21 cellular contexts compared by ENCODE assay signal in the genomic region with DNA sequence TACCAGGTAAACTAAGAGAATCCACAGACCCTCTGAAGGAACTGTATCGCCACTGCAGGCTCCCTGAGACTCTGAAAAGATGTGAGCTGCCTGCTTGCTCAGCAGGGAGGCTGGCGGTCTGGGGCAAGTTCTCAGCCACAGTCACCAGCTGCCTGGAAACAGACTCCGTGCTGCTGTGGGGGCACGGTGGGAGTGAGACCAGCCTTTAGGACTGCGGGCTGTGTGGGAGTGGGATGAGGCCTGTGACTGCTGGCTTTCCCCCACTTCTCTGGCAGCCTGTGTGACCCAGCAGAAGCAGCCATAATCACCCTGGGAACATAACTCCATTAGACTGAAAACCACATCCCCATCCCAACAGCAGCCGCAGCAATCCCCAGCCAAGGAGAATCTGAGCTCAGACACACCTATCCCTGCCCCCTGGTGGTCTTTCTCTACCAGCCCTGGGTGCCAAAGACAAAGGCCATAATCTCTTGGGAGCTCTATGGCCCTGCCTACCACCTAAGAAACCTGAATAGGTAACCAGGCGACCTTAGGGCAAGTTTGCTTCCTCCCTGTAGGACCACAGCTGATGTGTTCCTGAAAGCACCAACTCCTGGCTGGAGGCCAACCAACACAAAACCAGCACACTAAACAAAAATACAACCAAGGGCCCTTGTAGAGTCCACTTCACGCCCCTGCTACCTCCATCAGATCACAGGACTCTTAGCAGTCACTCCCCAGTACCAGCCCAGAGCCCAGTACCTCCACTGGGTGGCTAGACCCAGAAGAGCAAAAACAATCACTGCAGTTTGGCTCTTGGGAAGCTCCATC.
A peak's percentile ranks its signal among the peaks of the same experiment; 100 is the strongest.
DNase-seq lines count a peak whose midpoint lies in the region; ATAC-seq and TF ChIP-seq lines count a peak whose summit lies in the region.
"Had no signal": no experiment of that assay in that cellular context is flagged by ENCODE, and none has a peak within 500 bp of the region (broad histone marks: within the 10 kb centered on the region; RNA-seq: fewer than 3 reads in every experiment).

No MANE protein-coding gene starts in this region.

- H3K4me3 ChIP-seq in DND-41 (ENCODE audit: low read depth in 1 of 2, low read length in 2 of 2), result no peak overlapping the region
- H3K4me3 ChIP-seq in HUES64 (ENCODE audit: low read length), result no peak overlapping the region
- no peak overlapping the region for H3K4me3 ChIP-seq in psoas muscle
- H3K4me3 ChIP-seq: Peyer's patch, sigmoid colon, transverse colon had no signal

- WGBS in HUES64, result 56% methylated on average over 8 of the region's 8 CpGs
- WGBS in psoas muscle, 3 donors, result 91 to 93% (median 91%) methylated on average over 8 of the region's 8 CpGs

- H3K27ac Mint-ChIP-seq in nephron progenitor cell (peak overlapping the region; percentile 43), HFFc6 (no peak overlapping the region)
- H3K27ac Mint-ChIP-seq: B cell, IgD-negative memory B cell, natural killer cell had no signal

- no peak overlapping the region for H3K27ac ChIP-seq in DND-41 (ENCODE audit: low read length)
- no peak overlapping the region for H3K27ac ChIP-seq in HUES64 (ENCODE audit: low read depth, low read length)
- no peak overlapping the region for H3K27ac ChIP-seq in psoas muscle
- H3K27ac ChIP-seq: Peyer's patch, sigmoid colon, transverse colon, WERI-Rb-1 had no signal

- peaks cover 3% of the 10 kb centered on the region; the same call in 1 of the 2 replicates for H4K20me1 ChIP-seq in DND-41 (ENCODE audit: insufficient read depth, low read length)

- H3K4me2 ChIP-seq in DND-41 (ENCODE audit: insufficient read depth, low read length), result no peak overlapping the region

- H3K27me3 ChIP-seq in DND-41 (ENCODE audit: insufficient read depth, low read length, poor library complexity), result no peaks in the 10 kb centered on the region
- H3K27me3 ChIP-seq in HUES64 (ENCODE audit: insufficient read depth, low read length), result no peaks in the 10 kb centered on the region
- no peaks in the 10 kb centered on the region for H3K27me3 ChIP-seq in psoas muscle (ENCODE audit: insufficient read depth in 3 of 3, low read length in 2 of 3)
- H3K27me3 ChIP-seq: Peyer's patch, sigmoid colon, transverse colon had no signal

- H3K9ac ChIP-seq in DND-41 (ENCODE audit: low read depth, low read length), result no peak overlapping the region
- 0 out of 2 replicates have a peak overlapping the region, but pooled peaks have one; percentile 11 for H3K9ac ChIP-seq in HUES64 (ENCODE audit: low read depth, low read length)

- H3K4me1 Mint-ChIP-seq in nephron progenitor cell (peaks cover 5% of the 10 kb centered on the region), HFFc6 (ENCODE audit: low read depth) (peaks cover 20% of the 10 kb centered on the region)

- H3K9me3 ChIP-seq in DND-41 (ENCODE audit: insufficient read depth, low read length, severe bottlenecking), result no peaks in the 10 kb centered on the region
- 0 out of 2 replicates have a peak, but pooled peaks cover 2% of the 10 kb centered on the region for H3K9me3 ChIP-seq in HUES64 (ENCODE audit: insufficient read depth, low read depth, low read length)
- no peaks in the 10 kb centered on the region for H3K9me3 ChIP-seq in psoas muscle
- H3K9me3 ChIP-seq: transverse colon had no signal

- intact Hi-C loops in psoas muscle (cut with DNase I), result no loop called here

- H3K36me3 ChIP-seq in DND-41 (ENCODE audit: insufficient read depth, low read length) (no peaks in the 10 kb centered on the region), HUES64 (ENCODE audit: insufficient read depth, low read length) (no peaks in the 10 kb centered on the region), psoas muscle (ENCODE audit: insufficient read depth in 1 of 2, low read depth in 1 of 2) (no peaks in the 10 kb centered on the region)
- H3K36me3 ChIP-seq: Peyer's patch, sigmoid colon, transverse colon, WERI-Rb-1 had no signal

- H3K4me3 Mint-ChIP-seq in nephron progenitor cell (no peak overlapping the region), HFFc6 (no peak overlapping the region)
- H3K4me3 Mint-ChIP-seq: B cell, IgD-negative memory B cell, natural killer cell had no signal

- H3K4me1 ChIP-seq in DND-41 (ENCODE audit: insufficient read depth, low read length) (no peaks in the 10 kb centered on the region), HUES64 (ENCODE audit: insufficient read depth, low read length) (peaks cover 21% of the 10 kb centered on the region), psoas muscle (no peaks in the 10 kb centered on the region)
- H3K4me1 ChIP-seq: Peyer's patch, sigmoid colon, transverse colon had no signal

- DNase-seq in DND-41, result no peak
- DNase-seq in dermis blood vessel endothelial cell, result peak; percentile 37
- DNase-seq in nephron progenitor cell, result no peak
- DNase-seq in NCI-H510A (lab: John Stamatoyannopoulos, UW), result no peak
- DNase-seq in psoas muscle, result no peak
- DNase-seq in HFFc6, result no peak
- DNase-seq: activated CD8-positive, alpha-beta memory T cell treated with anti-CD3 and anti-CD28 coated beads for 24 hours; activated effector memory CD4-positive, alpha-beta T cell treated with anti-CD3 and anti-CD28 coated beads, Interleukin-2, amount 50 U/mL, for 16 hours; aorta; hypothalamus; natural killer cell; NCI-H1105; Peyer's patch; sigmoid colon; stimulated activated CD4-positive, alpha-beta T cell treated with anti-CD3 and anti-CD28 coated beads, Interleukin-4, amount 100 ng/mL, for 4 hours; transverse colon; WERI-Rb-1 had no signal

- TF ChIP-seq CTCF in DND-41 (IDR thresholded peaks at IDR 0.05; ENCODE audit: borderline replicate concordance, extremely low read depth, low read length, poor library complexity, severe bottlenecking) (peak; percentile 26), nephron progenitor cell (IDR thresholded peaks at IDR 0.05) (no peak), psoas muscle (IDR thresholded peaks at IDR 0.05) (no peak), HFFc6 (IDR thresholded peaks at IDR 0.05) (no peak; the same call in 1 of the 2 replicates)

- no peak overlapping the region for H2AFZ ChIP-seq in DND-41 (ENCODE audit: low read depth, low read length)

- ATAC-seq in DND-41 (ENCODE audit: insufficient read depth, low read depth) (no peak), HG03439 (IDR thresholded peaks at IDR 0.05; ENCODE audit: unreplicated experiment) (no peak), psoas muscle (no peak)
- ATAC-seq: natural killer cell had no signal

- peaks cover 45% of the 10 kb centered on the region for H3K9me3 Mint-ChIP-seq in nephron progenitor cell
- H3K9me3 Mint-ChIP-seq in HFFc6, result no peaks in the 10 kb centered on the region

- peaks cover 14% of the 10 kb centered on the region for H3K36me3 Mint-ChIP-seq in nephron progenitor cell (ENCODE audit: low read depth)
- H3K36me3 Mint-ChIP-seq in HFFc6 (ENCODE audit: low read depth), result peaks cover 1% of the 10 kb centered on the region; the same call in 1 of the 2 replicates
- H3K36me3 Mint-ChIP-seq: natural killer cell had no signal

- H3K27me3 Mint-ChIP-seq in nephron progenitor cell (ENCODE audit: low read depth, poor library complexity) (no peaks in the 10 kb centered on the region), HFFc6 (ENCODE audit: insufficient read depth) (no peaks in the 10 kb centered on the region)
- H3K27me3 Mint-ChIP-seq: B cell, IgD-negative memory B cell had no signal

- peaks cover 4% of the 10 kb centered on the region for H3K79me2 ChIP-seq in DND-41 (ENCODE audit: insufficient read depth, low read length)
